Comparison of ENCODE assay signal across 21 cellular contexts in the genomic region with DNA sequence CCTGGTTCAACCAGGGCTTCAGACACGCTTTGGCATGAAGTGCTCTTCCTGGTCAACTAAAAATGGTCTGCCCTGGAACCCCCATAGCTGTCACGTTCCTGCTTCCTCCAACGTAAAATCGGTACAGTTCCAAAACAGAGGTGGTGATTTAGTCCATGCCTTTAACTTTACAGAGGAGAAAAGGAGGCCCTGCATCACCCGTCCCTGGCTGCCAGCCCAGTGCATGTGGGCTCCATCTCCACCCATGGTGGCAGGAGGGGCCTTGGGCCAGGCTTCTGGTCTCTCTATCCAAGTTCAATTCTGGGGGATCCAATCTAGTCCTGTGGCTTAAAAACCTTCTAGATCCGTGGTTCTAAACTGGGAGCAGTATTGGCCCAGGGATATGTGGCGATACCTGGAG.
"Had no signal": no experiment of that assay in that cellular context is flagged by ENCODE, and none has a peak within 500 bp of the region (broad histone marks: within the 10 kb centered on the region; RNA-seq: fewer than 3 reads in every experiment).

No MANE protein-coding gene starts in this region.

- H3K36me3 ChIP-seq: colonic mucosa, uterus had no signal

- H3K27me3 ChIP-seq: colonic mucosa, gastrocnemius medialis, neutrophil, pancreas, spleen, tibial nerve, upper lobe of left lung, uterus had no signal

- H3K9me3 ChIP-seq: colonic mucosa, gastrocnemius medialis, mucosa of descending colon, neutrophil, pancreas, spleen, thoracic aorta, tibial nerve, upper lobe of left lung, uterus had no signal

- H3K27ac ChIP-seq: colonic mucosa, epithelial cell of prostate, neutrophil, pancreas, skin epidermis, spleen, thoracic aorta, tibial nerve, upper lobe of left lung, uterus had no signal

- H3K4me3 ChIP-seq: colonic mucosa, gastrocnemius medialis, lung, mucosa of descending colon, pancreas, skin epidermis, spleen, thoracic aorta, tibial nerve, upper lobe of left lung, uterus had no signal

- ATAC-seq: esophagus mucosa; gastrocnemius medialis; mucosa of descending colon; natural killer cell treated with Interleukin-12 subunit alpha and Interleukin-12 subunit beta and Interleukin-15 and Interleukin-18, amount 100 ng/mL, for 72 hours; pancreas; stimulated activated naive B cell treated with anti-CD40 and anti-IgM and Interleukin-4, amounts not matched to agents 10 μg/mL and 1 μg/mL and 100 μg/mL, for 72 hours had no signal

- H3K4me1 ChIP-seq: colonic mucosa had no signal

- DNase-seq: colonic mucosa; effector CD8-positive, alpha-beta T cell; foreskin fibroblast; gastrocnemius medialis; mucosa of descending colon; naive B cell; retina; spleen; stimulated activated CD4-positive, alpha-beta T cell treated with anti-CD3 and anti-CD28 coated beads, Interleukin-2, amount 100 ng/mL, for 48 hours; stimulated activated naive B cell treated with anti-CD40 and anti-IgM and Interleukin-4, amounts not matched to agents 10 μg/mL and 1 μg/mL and 100 μg/mL, for 72 hours; upper lobe of left lung; uterus had no signal
